ENCODE assay signal across 21 cellular contexts in the genomic region with DNA sequence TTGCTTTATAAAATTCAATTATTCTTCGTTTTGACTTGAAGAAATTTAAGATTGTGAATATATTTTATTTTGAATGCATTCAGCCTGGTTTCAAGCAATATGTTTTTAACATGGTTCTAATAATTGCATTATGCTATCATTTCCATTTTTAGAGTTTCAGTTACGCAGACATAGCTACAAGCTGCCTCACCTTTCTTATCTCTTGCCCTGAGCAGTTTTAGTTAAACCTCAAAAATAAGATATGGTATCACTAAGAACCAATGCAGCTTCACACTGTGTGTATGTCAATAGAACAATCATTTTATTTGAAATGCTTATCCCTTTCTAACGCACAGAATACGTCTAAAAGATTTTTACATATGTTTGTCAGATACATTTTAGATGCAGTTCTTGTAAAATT.
"Had no signal": no experiment of that assay in that cellular context is flagged by ENCODE, and none has a peak within 500 bp of the region (broad histone marks: within the 10 kb centered on the region; RNA-seq: fewer than 3 reads in every experiment).

No MANE protein-coding gene starts in this region.

- DNase-seq: islet precursor cell; left ventricle myocardium inferior; midbrain; mucosa of descending colon; naive thymus-derived CD4-positive, alpha-beta T cell; ovary; right lobe of liver; stimulated activated CD4-positive, alpha-beta T cell treated with anti-CD3 and anti-CD28 coated beads, Interleukin-1b, Interleukin-23, amount 100 ng/mL, for 48 hours; stimulated activated CD4-positive, alpha-beta T cell treated with anti-CD3 and anti-CD28 coated beads, Interleukin-2, amount 100 ng/mL, for 48 hours; stimulated activated CD4-positive, alpha-beta T cell treated with anti-CD3 and anti-CD28 coated beads, Interleukin-4, amount 100 ng/mL, for 4 hours; stimulated activated CD8-positive, alpha-beta memory T cell treated with anti-CD3 and anti-CD28 coated beads, Interleukin-4, amount 100 ng/mL, for 48 hours; stimulated activated naive CD4-positive, alpha-beta T cell treated with Interleukin-2 at 50 U/mL for 16 hours; stimulated activated naive CD8-positive, alpha-beta T cell treated with anti-CD3 and anti-CD28 coated beads, Interleukin-15, amount 100 ng/mL, for 72 hours; substantia nigra; uterus had no signal

- H3K27ac ChIP-seq: left ventricle myocardium inferior, ovary, right atrium auricular region, right lobe of liver, tibial nerve, uterus had no signal

- H3K27me3 ChIP-seq: ovary, right atrium auricular region, right lobe of liver, tibial nerve, uterus had no signal

- H3K4me2 ChIP-seq: smooth muscle cell had no signal

- H3K36me3 ChIP-seq: left ventricle myocardium inferior, ovary, right atrium auricular region, right lobe of liver, tibial nerve, uterus had no signal

- ATAC-seq: mucosa of descending colon; naive thymus-derived CD4-positive, alpha-beta T cell; natural killer cell treated with Interleukin-12 subunit alpha and Interleukin-12 subunit beta and Interleukin-15 and Interleukin-18, amount 100 ng/mL, for 72 hours; right lobe of liver; stimulated activated memory B cell treated with anti-CD40 and anti-IgM and Interleukin-4, amounts not matched to agents 10 μg/mL and 1 μg/mL and 100 μg/mL, for 72 hours; stimulated activated naive CD8-positive, alpha-beta T cell treated with anti-CD3 and anti-CD28 coated beads, Interleukin-15, amount 100 ng/mL, for 72 hours had no signal

- H3K4me3 ChIP-seq: left ventricle myocardium inferior, lung, mucosa of descending colon, ovary, right atrium auricular region, right lobe of liver, smooth muscle cell, tibial nerve, uterus had no signal

- H3K4me1 ChIP-seq: left ventricle myocardium inferior, right atrium auricular region, right lobe of liver, tibial nerve, uterus had no signal
